Comparison of ENCODE assay signal across 2 cellular contexts in genomic region chr14:53900499-53900898, GRCh38.
TF ChIP-seq lines count a peak whose summit lies in the region.

No MANE protein-coding gene starts in this region.

TF ChIP-seq in HepG2, 621 proteins besides CTCF, POLR2A, EP300 and RAD21:
- TF ChIP-seq CEBPB (IDR thresholded peaks at IDR 0.05; ENCODE audit: borderline replicate concordance, low read depth, low read length): peak; percentile 71; the same call in 1 of the 2 replicates
- no peak for TF ChIP-seq ZBTB14 (CRISPR knock-in tag; IDR thresholded peaks at IDR 0.05)

TF ChIP-seq in WTC11, 78 proteins besides CTCF, POLR2A, EP300 and RAD21:
- TF ChIP-seq SMAD4 (CRISPR knock-in tag; IDR thresholded peaks at IDR 0.05) (no peak), MYBL2 (CRISPR knock-in tag; IDR thresholded peaks at IDR 0.05) (no peak), CBFB (CRISPR knock-in tag; IDR thresholded peaks at IDR 0.05; ENCODE audit: low read depth) (no peak), NFYB (CRISPR knock-in tag; conservative IDR thresholded peaks at IDR 0.05; ENCODE audit: low read depth) (no peak)
- TF ChIP-seq, protein P1, sequence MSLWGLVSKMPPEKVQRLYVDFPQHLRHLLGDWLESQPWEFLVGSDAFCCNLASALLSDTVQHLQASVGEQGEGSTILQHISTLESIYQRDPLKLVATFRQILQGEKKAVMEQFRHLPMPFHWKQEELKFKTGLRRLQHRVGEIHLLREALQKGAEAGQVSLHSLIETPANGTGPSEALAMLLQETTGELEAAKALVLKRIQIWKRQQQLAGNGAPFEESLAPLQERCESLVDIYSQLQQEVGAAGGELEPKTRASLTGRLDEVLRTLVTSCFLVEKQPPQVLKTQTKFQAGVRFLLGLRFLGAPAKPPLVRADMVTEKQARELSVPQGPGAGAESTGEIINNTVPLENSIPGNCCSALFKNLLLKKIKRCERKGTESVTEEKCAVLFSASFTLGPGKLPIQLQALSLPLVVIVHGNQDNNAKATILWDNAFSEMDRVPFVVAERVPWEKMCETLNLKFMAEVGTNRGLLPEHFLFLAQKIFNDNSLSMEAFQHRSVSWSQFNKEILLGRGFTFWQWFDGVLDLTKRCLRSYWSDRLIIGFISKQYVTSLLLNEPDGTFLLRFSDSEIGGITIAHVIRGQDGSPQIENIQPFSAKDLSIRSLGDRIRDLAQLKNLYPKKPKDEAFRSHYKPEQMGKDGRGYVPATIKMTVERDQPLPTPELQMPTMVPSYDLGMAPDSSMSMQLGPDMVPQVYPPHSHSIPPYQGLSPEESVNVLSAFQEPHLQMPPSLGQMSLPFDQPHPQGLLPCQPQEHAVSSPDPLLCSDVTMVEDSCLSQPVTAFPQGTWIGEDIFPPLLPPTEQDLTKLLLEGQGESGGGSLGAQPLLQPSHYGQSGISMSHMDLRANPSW (CRISPR knock-in tag; conservative IDR thresholded peaks at IDR 0.05; ENCODE audit: low read depth): no peak
- TF ChIP-seq, protein P2, sequence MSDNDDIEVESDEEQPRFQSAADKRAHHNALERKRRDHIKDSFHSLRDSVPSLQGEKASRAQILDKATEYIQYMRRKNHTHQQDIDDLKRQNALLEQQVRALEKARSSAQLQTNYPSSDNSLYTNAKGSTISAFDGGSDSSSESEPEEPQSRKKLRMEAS (CRISPR knock-in tag; IDR thresholded peaks at IDR 0.05): no peak
- TF ChIP-seq, protein P3, sequence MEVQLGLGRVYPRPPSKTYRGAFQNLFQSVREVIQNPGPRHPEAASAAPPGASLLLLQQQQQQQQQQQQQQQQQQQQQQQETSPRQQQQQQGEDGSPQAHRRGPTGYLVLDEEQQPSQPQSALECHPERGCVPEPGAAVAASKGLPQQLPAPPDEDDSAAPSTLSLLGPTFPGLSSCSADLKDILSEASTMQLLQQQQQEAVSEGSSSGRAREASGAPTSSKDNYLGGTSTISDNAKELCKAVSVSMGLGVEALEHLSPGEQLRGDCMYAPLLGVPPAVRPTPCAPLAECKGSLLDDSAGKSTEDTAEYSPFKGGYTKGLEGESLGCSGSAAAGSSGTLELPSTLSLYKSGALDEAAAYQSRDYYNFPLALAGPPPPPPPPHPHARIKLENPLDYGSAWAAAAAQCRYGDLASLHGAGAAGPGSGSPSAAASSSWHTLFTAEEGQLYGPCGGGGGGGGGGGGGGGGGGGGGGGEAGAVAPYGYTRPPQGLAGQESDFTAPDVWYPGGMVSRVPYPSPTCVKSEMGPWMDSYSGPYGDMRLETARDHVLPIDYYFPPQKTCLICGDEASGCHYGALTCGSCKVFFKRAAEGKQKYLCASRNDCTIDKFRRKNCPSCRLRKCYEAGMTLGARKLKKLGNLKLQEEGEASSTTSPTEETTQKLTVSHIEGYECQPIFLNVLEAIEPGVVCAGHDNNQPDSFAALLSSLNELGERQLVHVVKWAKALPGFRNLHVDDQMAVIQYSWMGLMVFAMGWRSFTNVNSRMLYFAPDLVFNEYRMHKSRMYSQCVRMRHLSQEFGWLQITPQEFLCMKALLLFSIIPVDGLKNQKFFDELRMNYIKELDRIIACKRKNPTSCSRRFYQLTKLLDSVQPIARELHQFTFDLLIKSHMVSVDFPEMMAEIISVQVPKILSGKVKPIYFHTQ (CRISPR knock-in tag; IDR thresholded peaks at IDR 0.05): no peak
